1 cellular context compared by ENCODE assay signal in genomic region chr14:69037790-69038448, GRCh38.
A peak's percentile ranks its signal among the peaks of the same experiment; 100 is the strongest.
TF ChIP-seq lines count a peak whose summit lies in the region.

No MANE protein-coding gene starts in this region.

TF ChIP-seq in K562, 482 proteins besides CTCF, POLR2A, EP300 and RAD21 (continued from another document):
- TF ChIP-seq, protein P1, sequence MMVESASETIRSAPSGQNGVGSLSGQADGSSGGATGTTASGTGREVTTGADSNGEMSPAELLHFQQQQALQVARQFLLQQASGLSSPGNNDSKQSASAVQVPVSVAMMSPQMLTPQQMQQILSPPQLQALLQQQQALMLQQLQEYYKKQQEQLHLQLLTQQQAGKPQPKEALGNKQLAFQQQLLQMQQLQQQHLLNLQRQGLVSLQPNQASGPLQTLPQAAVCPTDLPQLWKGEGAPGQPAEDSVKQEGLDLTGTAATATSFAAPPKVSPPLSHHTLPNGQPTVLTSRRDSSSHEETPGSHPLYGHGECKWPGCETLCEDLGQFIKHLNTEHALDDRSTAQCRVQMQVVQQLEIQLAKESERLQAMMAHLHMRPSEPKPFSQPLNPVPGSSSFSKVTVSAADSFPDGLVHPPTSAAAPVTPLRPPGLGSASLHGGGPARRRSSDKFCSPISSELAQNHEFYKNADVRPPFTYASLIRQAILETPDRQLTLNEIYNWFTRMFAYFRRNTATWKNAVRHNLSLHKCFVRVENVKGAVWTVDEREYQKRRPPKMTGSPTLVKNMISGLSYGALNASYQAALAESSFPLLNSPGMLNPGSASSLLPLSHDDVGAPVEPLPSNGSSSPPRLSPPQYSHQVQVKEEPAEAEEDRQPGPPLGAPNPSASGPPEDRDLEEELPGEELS (CRISPR knock-in tag; IDR thresholded peaks at IDR 0.05; ENCODE audit: borderline replicate concordance), result no peak
- no peak for TF ChIP-seq L3MBTL2 (IDR thresholded peaks at IDR 0.05)
- no peak for TF ChIP-seq ZNF512 (tag; IDR thresholded peaks at IDR 0.05)
- TF ChIP-seq ZNF76 (CRISPR knock-in tag; IDR thresholded peaks at IDR 0.05; ENCODE audit: borderline replicate concordance), result no peak
- TF ChIP-seq FOSL1 (tag; conservative IDR thresholded peaks at IDR 0.05), result peak; percentile 62
- no peak for TF ChIP-seq ILK (tag; IDR thresholded peaks at IDR 0.05; ENCODE audit: borderline replicate concordance, low read depth)
- TF ChIP-seq TRIM24 (IDR thresholded peaks at IDR 0.05), result 0 out of 4 replicates have a peak, but pooled peaks of 1 of the 2 experiments have one; percentile 30
- no peak for TF ChIP-seq ZNF212 (CRISPR knock-in tag; IDR thresholded peaks at IDR 0.05)
- no peak for TF ChIP-seq FUS (optimal IDR thresholded peaks at IDR 0.05; ENCODE audit: low read depth, low read length)
- peak; percentile 99 for TF ChIP-seq ZKSCAN1 (IDR thresholded peaks at IDR 0.05; ENCODE audit: low read depth, low read length)
- no peak for TF ChIP-seq MTA1 (IDR thresholded peaks at IDR 0.05; ENCODE audit: borderline replicate concordance)
- no peak for TF ChIP-seq IRF2 (CRISPR knock-in tag; IDR thresholded peaks at IDR 0.05)
- TF ChIP-seq, protein P2, sequence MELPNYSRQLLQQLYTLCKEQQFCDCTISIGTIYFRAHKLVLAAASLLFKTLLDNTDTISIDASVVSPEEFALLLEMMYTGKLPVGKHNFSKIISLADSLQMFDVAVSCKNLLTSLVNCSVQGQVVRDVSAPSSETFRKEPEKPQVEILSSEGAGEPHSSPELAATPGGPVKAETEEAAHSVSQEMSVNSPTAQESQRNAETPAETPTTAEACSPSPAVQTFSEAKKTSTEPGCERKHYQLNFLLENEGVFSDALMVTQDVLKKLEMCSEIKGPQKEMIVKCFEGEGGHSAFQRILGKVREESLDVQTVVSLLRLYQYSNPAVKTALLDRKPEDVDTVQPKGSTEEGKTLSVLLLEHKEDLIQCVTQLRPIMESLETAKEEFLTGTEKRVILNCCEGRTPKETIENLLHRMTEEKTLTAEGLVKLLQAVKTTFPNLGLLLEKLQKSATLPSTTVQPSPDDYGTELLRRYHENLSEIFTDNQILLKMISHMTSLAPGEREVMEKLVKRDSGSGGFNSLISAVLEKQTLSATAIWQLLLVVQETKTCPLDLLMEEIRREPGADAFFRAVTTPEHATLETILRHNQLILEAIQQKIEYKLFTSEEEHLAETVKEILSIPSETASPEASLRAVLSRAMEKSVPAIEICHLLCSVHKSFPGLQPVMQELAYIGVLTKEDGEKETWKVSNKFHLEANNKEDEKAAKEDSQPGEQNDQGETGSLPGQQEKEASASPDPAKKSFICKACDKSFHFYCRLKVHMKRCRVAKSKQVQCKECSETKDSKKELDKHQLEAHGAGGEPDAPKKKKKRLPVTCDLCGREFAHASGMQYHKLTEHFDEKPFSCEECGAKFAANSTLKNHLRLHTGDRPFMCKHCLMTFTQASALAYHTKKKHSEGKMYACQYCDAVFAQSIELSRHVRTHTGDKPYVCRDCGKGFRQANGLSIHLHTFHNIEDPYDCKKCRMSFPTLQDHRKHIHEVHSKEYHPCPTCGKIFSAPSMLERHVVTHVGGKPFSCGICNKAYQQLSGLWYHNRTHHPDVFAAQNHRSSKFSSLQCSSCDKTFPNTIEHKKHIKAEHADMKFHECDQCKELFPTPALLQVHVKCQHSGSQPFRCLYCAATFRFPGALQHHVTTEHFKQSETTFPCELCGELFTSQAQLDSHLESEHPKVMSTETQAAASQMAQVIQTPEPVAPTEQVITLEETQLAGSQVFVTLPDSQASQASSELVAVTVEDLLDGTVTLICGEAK (IDR thresholded peaks at IDR 0.05), result no peak
- TF ChIP-seq, protein P2 (CRISPR knock-in tag; IDR thresholded peaks at IDR 0.05), result no peak
- TF ChIP-seq CREM (IDR thresholded peaks at IDR 0.05; ENCODE audit: low read depth), result no peak
- TF ChIP-seq, protein P3, sequence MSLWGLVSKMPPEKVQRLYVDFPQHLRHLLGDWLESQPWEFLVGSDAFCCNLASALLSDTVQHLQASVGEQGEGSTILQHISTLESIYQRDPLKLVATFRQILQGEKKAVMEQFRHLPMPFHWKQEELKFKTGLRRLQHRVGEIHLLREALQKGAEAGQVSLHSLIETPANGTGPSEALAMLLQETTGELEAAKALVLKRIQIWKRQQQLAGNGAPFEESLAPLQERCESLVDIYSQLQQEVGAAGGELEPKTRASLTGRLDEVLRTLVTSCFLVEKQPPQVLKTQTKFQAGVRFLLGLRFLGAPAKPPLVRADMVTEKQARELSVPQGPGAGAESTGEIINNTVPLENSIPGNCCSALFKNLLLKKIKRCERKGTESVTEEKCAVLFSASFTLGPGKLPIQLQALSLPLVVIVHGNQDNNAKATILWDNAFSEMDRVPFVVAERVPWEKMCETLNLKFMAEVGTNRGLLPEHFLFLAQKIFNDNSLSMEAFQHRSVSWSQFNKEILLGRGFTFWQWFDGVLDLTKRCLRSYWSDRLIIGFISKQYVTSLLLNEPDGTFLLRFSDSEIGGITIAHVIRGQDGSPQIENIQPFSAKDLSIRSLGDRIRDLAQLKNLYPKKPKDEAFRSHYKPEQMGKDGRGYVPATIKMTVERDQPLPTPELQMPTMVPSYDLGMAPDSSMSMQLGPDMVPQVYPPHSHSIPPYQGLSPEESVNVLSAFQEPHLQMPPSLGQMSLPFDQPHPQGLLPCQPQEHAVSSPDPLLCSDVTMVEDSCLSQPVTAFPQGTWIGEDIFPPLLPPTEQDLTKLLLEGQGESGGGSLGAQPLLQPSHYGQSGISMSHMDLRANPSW (CRISPR knock-in tag; IDR thresholded peaks at IDR 0.05), result no peak
- TF ChIP-seq KHSRP (IDR thresholded peaks at IDR 0.05), result no peak
- TF ChIP-seq POLR2G (IDR thresholded peaks at IDR 0.05; ENCODE audit: low read depth, low read length), result no peak
- TF ChIP-seq, protein P4, sequence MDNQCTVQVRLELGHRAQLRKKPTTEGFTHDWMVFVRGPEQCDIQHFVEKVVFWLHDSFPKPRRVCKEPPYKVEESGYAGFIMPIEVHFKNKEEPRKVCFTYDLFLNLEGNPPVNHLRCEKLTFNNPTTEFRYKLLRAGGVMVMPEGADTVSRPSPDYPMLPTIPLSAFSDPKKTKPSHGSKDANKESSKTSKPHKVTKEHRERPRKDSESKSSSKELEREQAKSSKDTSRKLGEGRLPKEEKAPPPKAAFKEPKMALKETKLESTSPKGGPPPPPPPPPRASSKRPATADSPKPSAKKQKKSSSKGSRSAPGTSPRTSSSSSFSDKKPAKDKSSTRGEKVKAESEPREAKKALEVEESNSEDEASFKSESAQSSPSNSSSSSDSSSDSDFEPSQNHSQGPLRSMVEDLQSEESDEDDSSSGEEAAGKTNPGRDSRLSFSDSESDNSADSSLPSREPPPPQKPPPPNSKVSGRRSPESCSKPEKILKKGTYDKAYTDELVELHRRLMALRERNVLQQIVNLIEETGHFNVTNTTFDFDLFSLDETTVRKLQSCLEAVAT (IDR thresholded peaks at IDR 0.05), result no peak
- peak; percentile 93 for TF ChIP-seq JUND (IDR thresholded peaks at IDR 0.05; ENCODE audit: borderline replicate concordance, low read depth, low read length)
- TF ChIP-seq JUND (tag; IDR thresholded peaks at IDR 0.05; ENCODE audit: borderline replicate concordance, low read depth, low read length), result peak; percentile 88
- no peak for TF ChIP-seq ZSCAN32 (CRISPR knock-in tag; IDR thresholded peaks at IDR 0.05)
- TF ChIP-seq ZNF77 (CRISPR knock-in tag; IDR thresholded peaks at IDR 0.05), result no peak
- no peak for TF ChIP-seq HNRNPLL (IDR thresholded peaks at IDR 0.05; ENCODE audit: low read depth, low read length, poor library complexity, severe bottlenecking)
- TF ChIP-seq, protein P5, sequence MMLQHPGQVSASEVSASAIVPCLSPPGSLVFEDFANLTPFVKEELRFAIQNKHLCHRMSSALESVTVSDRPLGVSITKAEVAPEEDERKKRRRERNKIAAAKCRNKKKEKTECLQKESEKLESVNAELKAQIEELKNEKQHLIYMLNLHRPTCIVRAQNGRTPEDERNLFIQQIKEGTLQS (IDR thresholded peaks at IDR 0.05), result peak; percentile 92
- TF ChIP-seq, protein P5 (CRISPR knock-in tag; conservative IDR thresholded peaks at IDR 0.05), result 0 out of 2 replicates have a peak, but pooled peaks have one; percentile 26
- TF ChIP-seq, protein P6, sequence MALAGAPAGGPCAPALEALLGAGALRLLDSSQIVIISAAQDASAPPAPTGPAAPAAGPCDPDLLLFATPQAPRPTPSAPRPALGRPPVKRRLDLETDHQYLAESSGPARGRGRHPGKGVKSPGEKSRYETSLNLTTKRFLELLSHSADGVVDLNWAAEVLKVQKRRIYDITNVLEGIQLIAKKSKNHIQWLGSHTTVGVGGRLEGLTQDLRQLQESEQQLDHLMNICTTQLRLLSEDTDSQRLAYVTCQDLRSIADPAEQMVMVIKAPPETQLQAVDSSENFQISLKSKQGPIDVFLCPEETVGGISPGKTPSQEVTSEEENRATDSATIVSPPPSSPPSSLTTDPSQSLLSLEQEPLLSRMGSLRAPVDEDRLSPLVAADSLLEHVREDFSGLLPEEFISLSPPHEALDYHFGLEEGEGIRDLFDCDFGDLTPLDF (CRISPR knock-in tag; IDR thresholded peaks at IDR 0.05), result no peak
- no peak for TF ChIP-seq TRIM25 (IDR thresholded peaks at IDR 0.05; ENCODE audit: borderline replicate concordance)
- no peak for TF ChIP-seq FOXP1 (CRISPR knock-in tag; IDR thresholded peaks at IDR 0.05)
- TF ChIP-seq ZNF507 (tag; conservative IDR thresholded peaks at IDR 0.05), result no peak
- TF ChIP-seq ATF2 (CRISPR knock-in tag; IDR thresholded peaks at IDR 0.05), result no peak
